In the genomic region with DNA sequence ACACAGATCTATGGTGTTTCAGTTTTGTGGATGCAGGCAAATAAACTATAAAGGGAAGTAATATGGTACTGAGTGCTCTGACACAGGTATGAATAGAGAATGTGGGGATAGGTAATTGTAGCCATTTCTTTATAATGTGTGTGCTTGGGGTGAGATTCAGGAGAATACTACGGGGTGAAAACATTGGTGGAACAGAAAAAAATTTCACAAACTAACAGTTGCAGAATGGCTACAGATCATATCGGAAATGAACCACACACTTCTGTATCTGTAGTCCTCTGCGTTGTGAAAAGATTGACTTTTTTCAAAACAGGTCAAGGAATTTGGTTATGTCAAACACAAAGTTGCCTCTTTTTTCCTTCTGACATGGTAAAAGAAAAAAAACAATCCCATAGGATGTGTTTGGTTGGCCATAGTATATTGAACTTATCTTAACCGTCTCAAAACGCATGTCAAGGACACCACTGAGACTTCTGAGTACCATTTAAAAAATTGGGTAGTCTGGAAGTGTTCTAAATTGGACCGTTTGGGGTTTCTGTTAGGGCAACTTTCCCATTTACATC, we compare ENCODE assay signal across 1 cellular context.
TF ChIP-seq lines count a peak whose summit lies in the region.

No MANE protein-coding gene starts in this region.

TF ChIP-seq in K562, 482 proteins besides CTCF, POLR2A, EP300 and RAD21:
- TF ChIP-seq NUFIP1 (IDR thresholded peaks at IDR 0.05; ENCODE audit: partially characterized antibody) (peak; percentile 11), TCF3 (CRISPR knock-in tag; IDR thresholded peaks at IDR 0.05) (0 out of 2 replicates have a peak, but pooled peaks have one; percentile 17), DPF2 (IDR thresholded peaks at IDR 0.05) (peak; percentile 58; the same call in 1 of the 2 replicates), ZNF239 (CRISPR knock-in tag; IDR thresholded peaks at IDR 0.05) (peak; percentile 24; the same call in 1 of the 2 replicates), TARDBP (IDR thresholded peaks at IDR 0.05) (no peak), CEBPG (CRISPR knock-in tag; IDR thresholded peaks at IDR 0.05) (no peak), CEBPG (tag; conservative IDR thresholded peaks at IDR 0.05 in 1 of 2, IDR thresholded peaks at IDR 0.05 in 1 of 2) (no peak), BRD9 (IDR thresholded peaks at IDR 0.05; ENCODE audit: low read depth, partially characterized antibody) (peak; percentile 59), FOXK2 (conservative IDR thresholded peaks at IDR 0.05 in 1 of 2, IDR thresholded peaks at IDR 0.05 in 1 of 2; ENCODE audit: low read depth in 2 of 2) (peak in 1 of 2 experiments; percentile 25; a peak in 1 of 4 replicates), CXXC5 (CRISPR knock-in tag; IDR thresholded peaks at IDR 0.05) (peak; percentile 7; the same call in 1 of the 2 replicates), EHMT2 (IDR thresholded peaks at IDR 0.05) (0 out of 2 replicates have a peak, but pooled peaks have one; percentile 34), ARID1B (IDR thresholded peaks at IDR 0.05) (0 out of 2 replicates have a peak, but pooled peaks have one; percentile 12), ZNF143 (CRISPR knock-in tag; IDR thresholded peaks at IDR 0.05) (no peak), POLR2H (tag; IDR thresholded peaks at IDR 0.05; ENCODE audit: low read depth) (no peak), BACH1 (tag; IDR thresholded peaks at IDR 0.05) (0 out of 2 replicates have a peak, but pooled peaks have one; percentile 27), MEIS2 (IDR thresholded peaks at IDR 0.05; ENCODE audit: partially characterized antibody) (peak; percentile 4), CHD2 (IDR thresholded peaks at IDR 0.05; ENCODE audit: low read depth, low read length) (no peak), MYBL2 (IDR thresholded peaks at IDR 0.05; ENCODE audit: low read depth) (peak; percentile 57; the same call in 1 of the 2 replicates), MYBL2 (CRISPR knock-in tag; IDR thresholded peaks at IDR 0.05; ENCODE audit: borderline replicate concordance) (no peak), ZNF347 (CRISPR knock-in tag; IDR thresholded peaks at IDR 0.05; ENCODE audit: low read depth) (0 out of 2 replicates have a peak, but pooled peaks have one; percentile 8), EP400 (IDR thresholded peaks at IDR 0.05) (peak; percentile 10; the same call in 1 of the 2 replicates), ARNT (IDR thresholded peaks at IDR 0.05) (0 out of 4 replicates have a peak, but pooled peaks of 1 of the 2 experiments have one; percentile 51), CC2D1A (IDR thresholded peaks at IDR 0.05) (0 out of 2 replicates have a peak, but pooled peaks have one; percentile 18), ZEB2 (IDR thresholded peaks at IDR 0.05) (peak; percentile 23; the same call in 1 of the 2 replicates), HDAC2 (IDR thresholded peaks at IDR 0.05) (peak; percentile 52; the same call in 1 of the 2 replicates), C11orf30 (IDR thresholded peaks at IDR 0.05; ENCODE audit: low read depth) (no peak), FOXM1 (IDR thresholded peaks at IDR 0.05; ENCODE audit: low read depth) (0 out of 2 replicates have a peak, but pooled peaks have one; percentile 58), FOXM1 (CRISPR knock-in tag; IDR thresholded peaks at IDR 0.05; ENCODE audit: low read depth) (no peak)
- TF ChIP-seq, protein P1, sequence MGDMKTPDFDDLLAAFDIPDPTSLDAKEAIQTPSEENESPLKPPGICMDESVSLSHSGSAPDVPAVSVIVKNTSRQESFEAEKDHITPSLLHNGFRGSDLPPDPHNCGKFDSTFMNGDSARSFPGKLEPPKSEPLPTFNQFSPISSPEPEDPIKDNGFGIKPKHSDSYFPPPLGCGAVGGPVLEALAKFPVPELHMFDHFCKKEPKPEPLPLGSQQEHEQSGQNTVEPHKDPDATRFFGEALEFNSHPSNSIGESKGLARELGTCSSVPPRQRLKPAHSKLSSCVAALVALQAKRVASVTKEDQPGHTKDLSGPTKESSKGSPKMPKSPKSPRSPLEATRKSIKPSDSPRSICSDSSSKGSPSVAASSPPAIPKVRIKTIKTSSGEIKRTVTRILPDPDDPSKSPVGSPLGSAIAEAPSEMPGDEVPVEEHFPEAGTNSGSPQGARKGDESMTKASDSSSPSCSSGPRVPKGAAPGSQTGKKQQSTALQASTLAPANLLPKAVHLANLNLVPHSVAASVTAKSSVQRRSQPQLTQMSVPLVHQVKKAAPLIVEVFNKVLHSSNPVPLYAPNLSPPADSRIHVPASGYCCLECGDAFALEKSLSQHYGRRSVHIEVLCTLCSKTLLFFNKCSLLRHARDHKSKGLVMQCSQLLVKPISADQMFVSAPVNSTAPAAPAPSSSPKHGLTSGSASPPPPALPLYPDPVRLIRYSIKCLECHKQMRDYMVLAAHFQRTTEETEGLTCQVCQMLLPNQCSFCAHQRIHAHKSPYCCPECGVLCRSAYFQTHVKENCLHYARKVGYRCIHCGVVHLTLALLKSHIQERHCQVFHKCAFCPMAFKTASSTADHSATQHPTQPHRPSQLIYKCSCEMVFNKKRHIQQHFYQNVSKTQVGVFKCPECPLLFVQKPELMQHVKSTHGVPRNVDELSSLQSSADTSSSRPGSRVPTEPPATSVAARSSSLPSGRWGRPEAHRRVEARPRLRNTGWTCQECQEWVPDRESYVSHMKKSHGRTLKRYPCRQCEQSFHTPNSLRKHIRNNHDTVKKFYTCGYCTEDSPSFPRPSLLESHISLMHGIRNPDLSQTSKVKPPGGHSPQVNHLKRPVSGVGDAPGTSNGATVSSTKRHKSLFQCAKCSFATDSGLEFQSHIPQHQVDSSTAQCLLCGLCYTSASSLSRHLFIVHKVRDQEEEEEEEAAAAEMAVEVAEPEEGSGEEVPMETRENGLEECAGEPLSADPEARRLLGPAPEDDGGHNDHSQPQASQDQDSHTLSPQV (IDR thresholded peaks at IDR 0.05) = peak; percentile 74
- TF ChIP-seq, protein P2, sequence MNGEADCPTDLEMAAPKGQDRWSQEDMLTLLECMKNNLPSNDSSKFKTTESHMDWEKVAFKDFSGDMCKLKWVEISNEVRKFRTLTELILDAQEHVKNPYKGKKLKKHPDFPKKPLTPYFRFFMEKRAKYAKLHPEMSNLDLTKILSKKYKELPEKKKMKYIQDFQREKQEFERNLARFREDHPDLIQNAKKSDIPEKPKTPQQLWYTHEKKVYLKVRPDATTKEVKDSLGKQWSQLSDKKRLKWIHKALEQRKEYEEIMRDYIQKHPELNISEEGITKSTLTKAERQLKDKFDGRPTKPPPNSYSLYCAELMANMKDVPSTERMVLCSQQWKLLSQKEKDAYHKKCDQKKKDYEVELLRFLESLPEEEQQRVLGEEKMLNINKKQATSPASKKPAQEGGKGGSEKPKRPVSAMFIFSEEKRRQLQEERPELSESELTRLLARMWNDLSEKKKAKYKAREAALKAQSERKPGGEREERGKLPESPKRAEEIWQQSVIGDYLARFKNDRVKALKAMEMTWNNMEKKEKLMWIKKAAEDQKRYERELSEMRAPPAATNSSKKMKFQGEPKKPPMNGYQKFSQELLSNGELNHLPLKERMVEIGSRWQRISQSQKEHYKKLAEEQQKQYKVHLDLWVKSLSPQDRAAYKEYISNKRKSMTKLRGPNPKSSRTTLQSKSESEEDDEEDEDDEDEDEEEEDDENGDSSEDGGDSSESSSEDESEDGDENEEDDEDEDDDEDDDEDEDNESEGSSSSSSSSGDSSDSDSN (IDR thresholded peaks at IDR 0.05; ENCODE audit: borderline replicate concordance in 1 of 2, low read depth in 2 of 2, low read length in 2 of 2) = 0 out of 4 replicates have a peak, but pooled peaks of 1 of the 2 experiments have one; percentile 44
- TF ChIP-seq, protein P3, sequence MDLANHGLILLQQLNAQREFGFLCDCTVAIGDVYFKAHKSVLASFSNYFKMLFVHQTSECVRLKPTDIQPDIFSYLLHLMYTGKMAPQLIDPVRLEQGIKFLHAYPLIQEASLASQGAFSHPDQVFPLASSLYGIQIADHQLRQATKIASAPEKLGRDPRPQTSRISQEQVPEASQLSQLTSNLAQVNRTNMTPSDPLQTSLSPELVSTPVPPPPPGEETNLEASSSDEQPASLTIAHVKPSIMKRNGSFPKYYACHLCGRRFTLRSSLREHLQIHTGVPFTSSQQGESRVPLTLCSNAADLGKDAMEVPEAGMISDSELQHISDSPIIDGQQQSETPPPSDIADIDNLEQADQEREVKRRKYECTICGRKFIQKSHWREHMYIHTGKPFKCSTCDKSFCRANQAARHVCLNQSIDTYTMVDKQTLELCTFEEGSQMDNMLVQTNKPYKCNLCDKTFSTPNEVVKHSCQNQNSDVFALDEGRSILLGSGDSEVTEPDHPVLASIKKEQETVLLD (IDR thresholded peaks at IDR 0.05) = 0 out of 2 replicates have a peak, but pooled peaks have one; percentile 33
- TF ChIP-seq, protein P4, sequence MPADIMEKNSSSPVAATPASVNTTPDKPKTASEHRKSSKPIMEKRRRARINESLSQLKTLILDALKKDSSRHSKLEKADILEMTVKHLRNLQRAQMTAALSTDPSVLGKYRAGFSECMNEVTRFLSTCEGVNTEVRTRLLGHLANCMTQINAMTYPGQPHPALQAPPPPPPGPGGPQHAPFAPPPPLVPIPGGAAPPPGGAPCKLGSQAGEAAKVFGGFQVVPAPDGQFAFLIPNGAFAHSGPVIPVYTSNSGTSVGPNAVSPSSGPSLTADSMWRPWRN (IDR thresholded peaks at IDR 0.05; ENCODE audit: low read depth) = peak; percentile 27; the same call in 1 of the 2 replicates
TF ChIP-seq in K562: peak in this region for 23.
